16 cellular contexts compared by ENCODE assay signal in genomic region chrX:154010330-154011087, GRCh38. TPM values are rescaled to one million over a fixed set of nuclear protein-coding genes. Genes with fewer than 3 reads are reported as not detected.
DNase-seq lines count a peak whose midpoint lies in the region; ATAC-seq and TF ChIP-seq lines count a peak whose summit lies in the region.
"Had no signal": no experiment of that assay in that cellular context is flagged by ENCODE, and none has a peak within 500 bp of the region (broad histone marks: within the 10 kb centered on the region; RNA-seq: fewer than 3 reads in every experiment).

No MANE protein-coding gene starts in this region.

- H3K79me2 ChIP-seq in PC-3 (ENCODE audit: low read length): 0 out of 2 replicates have a peak, but pooled peaks cover under 1% of the 10 kb centered on the region
- peaks cover 33% of the 10 kb centered on the region for H3K79me2 ChIP-seq in MM.1S (ENCODE audit: low read length)

- H3K27ac Mint-ChIP-seq in Calu3 (ENCODE audit: unreplicated experiment) (no peak overlapping the region), progenitor cell of endocrine pancreas (peak overlapping the region; percentile 52)
- H3K27ac Mint-ChIP-seq: activated CD4-positive, alpha-beta T cell treated with anti-CD3 and anti-CD28 coated beads, Interleukin-2, amount 10 ng/mL, durations not matched to agents 24 days and 14 days; activated T-helper 1 cell treated with anti-CD3 and anti-CD28 coated beads, Interleukin-12 subunit alpha, Interleukin-12 subunit beta, Interleukin-2, Interleukin-4 antibody, amounts not matched to agents 30 ng/mL and 10 ng/mL and 1 ng/mL, durations not matched to agents 14 hours and 24 hours and 36 hours; memory B cell had no signal

- ATAC-seq in PC-3 (no peak), HG03354 (IDR thresholded peaks at IDR 0.05; ENCODE audit: poor library complexity, severe bottlenecking, unreplicated experiment) (no peak)

- no peaks in the 10 kb centered on the region for H3K9me3 ChIP-seq in PC-3 (ENCODE audit: low read length)
- H3K9me3 ChIP-seq in MM.1S (replicated peaks; ENCODE audit: insufficient read depth, low read length): no peaks in the 10 kb centered on the region

- H3K4me1 Mint-ChIP-seq in Calu3 (ENCODE audit: low read depth, unreplicated experiment): no peaks in the 10 kb centered on the region
- peaks cover 5% of the 10 kb centered on the region for H3K4me1 Mint-ChIP-seq in progenitor cell of endocrine pancreas (ENCODE audit: low read depth)

- H3K27me3 ChIP-seq in PC-3 (ENCODE audit: low read length) (no peaks in the 10 kb centered on the region), MM.1S (replicated peaks; ENCODE audit: insufficient read depth, low read length) (no peaks in the 10 kb centered on the region)

- H4K20me1 ChIP-seq in PC-3 (ENCODE audit: low read length) (0 out of 2 replicates have a peak, but pooled peaks cover 3% of the 10 kb centered on the region), MM.1S (ENCODE audit: insufficient read depth, low read length) (no peaks in the 10 kb centered on the region)

- no peak overlapping the region for H3K27ac ChIP-seq in PC-3 (ENCODE audit: low read length)
- no peak overlapping the region for H3K27ac ChIP-seq in MM.1S (ENCODE audit: low read length)
- no peak overlapping the region for H3K27ac ChIP-seq in coronary artery

- H3K4me1 ChIP-seq in PC-3 (ENCODE audit: insufficient read depth, low read length) (no peaks in the 10 kb centered on the region), MM.1S (ENCODE audit: low read length) (peaks cover 43% of the 10 kb centered on the region)

- intact Hi-C loops in Calu3 (cut with micrococcal nuclease; ENCODE audit: unreplicated experiment): no loop called here
- intact Hi-C loops in PC-3 (cut with micrococcal nuclease): no loop called here

- no peak overlapping the region for H3K4me3 Mint-ChIP-seq in Calu3 (ENCODE audit: low read depth, unreplicated experiment)
- no peak overlapping the region for H3K4me3 Mint-ChIP-seq in progenitor cell of endocrine pancreas (ENCODE audit: low read depth)
- H3K4me3 Mint-ChIP-seq: activated CD4-positive, alpha-beta T cell treated with anti-CD3 and anti-CD28 coated beads, Interleukin-2, amount 10 ng/mL, durations not matched to agents 24 days and 14 days; activated T-helper 1 cell treated with anti-CD3 and anti-CD28 coated beads, Interleukin-12 subunit alpha, Interleukin-12 subunit beta, Interleukin-2, Interleukin-4 antibody, amounts not matched to agents 30 ng/mL and 10 ng/mL and 1 ng/mL, durations not matched to agents 14 hours and 24 hours and 36 hours; memory B cell had no signal

- H3K9me3 Mint-ChIP-seq in Calu3 (ENCODE audit: low read depth, unreplicated experiment) (no peaks in the 10 kb centered on the region), progenitor cell of endocrine pancreas (ENCODE audit: low read depth) (peaks cover 5% of the 10 kb centered on the region)
- H3K9me3 Mint-ChIP-seq: activated CD4-positive, alpha-beta T cell treated with anti-CD3 and anti-CD28 coated beads, Interleukin-2, amount 10 ng/mL, durations not matched to agents 24 days and 14 days; activated T-helper 1 cell treated with anti-CD3 and anti-CD28 coated beads, Interleukin-12 subunit alpha, Interleukin-12 subunit beta, Interleukin-2, Interleukin-4 antibody, amounts not matched to agents 30 ng/mL and 10 ng/mL and 1 ng/mL, durations not matched to agents 14 hours and 24 hours and 36 hours; memory B cell had no signal

- H3K9ac ChIP-seq in PC-3 (ENCODE audit: low read length): no peak overlapping the region
- H3K9ac ChIP-seq in MM.1S (ENCODE audit: low read length): no peak overlapping the region

- no peak overlapping the region for H3K4me3 ChIP-seq in PC-3 (ENCODE audit: low read length)
- H3K4me3 ChIP-seq in fibroblast of mammary gland (ENCODE audit: control insufficient read depth, low read depth, low read length): no peak overlapping the region
- H3K4me3 ChIP-seq in MM.1S (ENCODE audit: low read length): no peak overlapping the region
- H3K4me3 ChIP-seq in coronary artery: no peak overlapping the region

- TF ChIP-seq CTCF in Calu3 (IDR thresholded peaks at IDR 0.05; ENCODE audit: unreplicated experiment): no peak
- no peak for TF ChIP-seq CTCF in PC-3 (conservative IDR thresholded peaks at IDR 0.05; ENCODE audit: low read depth, low read length)
- TF ChIP-seq CTCF in fibroblast of mammary gland (conservative IDR thresholded peaks at IDR 0.05; ENCODE audit: control insufficient read depth, insufficient read depth, low read depth, low read length): no peak
- TF ChIP-seq CTCF in progenitor cell of endocrine pancreas (IDR thresholded peaks at IDR 0.05; ENCODE audit: unreplicated experiment): no peak
- no peak for TF ChIP-seq CTCF in MM.1S (IDR thresholded peaks at IDR 0.05; ENCODE audit: low read length)
- no peak for TF ChIP-seq CTCF in coronary artery (IDR thresholded peaks at IDR 0.05)

- CTCF ChIA-PET in Calu3 (lab: Charles Lee): no interaction called here
- CTCF ChIA-PET in PC-3 (lab: Charles Lee): no interaction called here

- no peaks in the 10 kb centered on the region for H3F3A ChIP-seq in PC-3 (ENCODE audit: low read length, unreplicated experiment)
- H3F3A ChIP-seq in MM.1S (ENCODE audit: insufficient read depth, low read length): peaks cover 24% of the 10 kb centered on the region

- no peak for DNase-seq in Calu3
- no peak for DNase-seq in PC-3
- peak; percentile 60 for DNase-seq in fibroblast of mammary gland (ENCODE audit: low read depth)
- no peak for DNase-seq in progenitor cell of endocrine pancreas (ENCODE audit: low spot score, unreplicated experiment)
- no peak for DNase-seq in NCI-H2196 (lab: John Stamatoyannopoulos, UW; ENCODE audit: unreplicated experiment)
- no peak for DNase-seq in MM.1S
- no peak for DNase-seq in coronary artery (ENCODE audit: low spot score)
- DNase-seq: activated CD4-positive, alpha-beta T cell treated with anti-CD3 and anti-CD28 coated beads, Interleukin-2, amount 10 ng/mL, durations not matched to agents 24 days and 14 days; DMS79 treated with DMSO at 0.1 percent for 48 hours; NCI-H1694 treated with DMSO at 0.1 percent for 48 hours; NCI-H69; SHP77 treated with DMSO at 0.1 percent for 48 hours; substantia nigra had no signal

- H3K9me2 ChIP-seq in PC-3 (replicated peaks; ENCODE audit: low read length) (no peaks in the 10 kb centered on the region), MM.1S (replicated peaks; ENCODE audit: insufficient read depth, low read length) (no peaks in the 10 kb centered on the region)

- POLR2A ChIA-PET in PC-3 (lab: Charles Lee; ENCODE audit: unreplicated experiment): no interaction called here

- H2AFZ ChIP-seq in PC-3 (ENCODE audit: low read length) (no peak overlapping the region), MM.1S (ENCODE audit: low read length) (no peak overlapping the region)

- H3K4me2 ChIP-seq in PC-3 (ENCODE audit: low read length) (no peak overlapping the region), MM.1S (ENCODE audit: low read depth, low read length) (no peak overlapping the region; the same call in 1 of the 2 replicates)

- peaks cover 23% of the 10 kb centered on the region for H3K36me3 ChIP-seq in PC-3 (ENCODE audit: low read depth, low read length)
- no peaks in the 10 kb centered on the region for H3K36me3 ChIP-seq in MM.1S (replicated peaks; ENCODE audit: insufficient read depth, low read length)

- BruUV-seq in Calu3 (replicated peaks; lab: Mats Ljungman, UMichigan) (TSS peak; percentile 72), PC-3 (replicated peaks; lab: Mats Ljungman, UMichigan) (TSS peak; percentile 70)

- H3K27me3 Mint-ChIP-seq in Calu3 (ENCODE audit: unreplicated experiment) (no peaks in the 10 kb centered on the region), progenitor cell of endocrine pancreas (no peaks in the 10 kb centered on the region)
- H3K27me3 Mint-ChIP-seq: activated CD4-positive, alpha-beta T cell treated with anti-CD3 and anti-CD28 coated beads, Interleukin-2, amount 10 ng/mL, durations not matched to agents 24 days and 14 days; memory B cell had no signal

- H3K36me3 Mint-ChIP-seq in Calu3 (ENCODE audit: insufficient read depth, unreplicated experiment) (peaks cover 64% of the 10 kb centered on the region), progenitor cell of endocrine pancreas (ENCODE audit: insufficient read depth) (peaks cover 7% of the 10 kb centered on the region)

RNA-seq across cellular contexts. Expression of gene IRAK1, which starts 9.2 kb away (rescaled TPM):
- total RNA-seq in Calu3 (2022): 194 and 208 TPM in 2 replicates
- total RNA-seq in PC-3 (2014; rRNA removed): 366 and 427 TPM in 2 replicates
- 95.8 and 96.9 TPM in 2 replicates for total RNA-seq in progenitor cell of endocrine pancreas

RNA-seq across cellular contexts. Expression of gene TMEM187, which starts 38.0 kb away (rescaled TPM):
- total RNA-seq in Calu3 (2022) (9.4 and 9.9 TPM in 2 replicates), PC-3 (2014; rRNA removed) (10.6 and 12.4 TPM in 2 replicates), progenitor cell of endocrine pancreas (10.2 and 11.7 TPM in 2 replicates)

RNA-seq across cellular contexts. Expression of gene HCFC1, which starts 38.9 kb away (rescaled TPM):
- 76.0 and 77.7 TPM in 2 replicates for total RNA-seq in Calu3 (2022)
- 66.9 and 94.0 TPM in 2 replicates for total RNA-seq in PC-3 (2014; rRNA removed)
- 105 and 121 TPM in 2 replicates for total RNA-seq in progenitor cell of endocrine pancreas
